10 cellular contexts compared by ENCODE assay signal in genomic region chr12:111777345-111778045, GRCh38. TPM values are rescaled to one million over a fixed set of nuclear protein-coding genes. Genes with fewer than 3 reads are reported as not detected.
DNase-seq lines count a peak whose midpoint lies in the region; ATAC-seq, FAIRE-seq and TF ChIP-seq lines count a peak whose summit lies in the region.
"Had no signal": no experiment of that assay in that cellular context is flagged by ENCODE, and none has a peak within 500 bp of the region (broad histone marks: within the 10 kb centered on the region; RNA-seq: fewer than 3 reads in every experiment).

No MANE protein-coding gene starts in this region.

- in situ Hi-C loops in ACHN (cut with HindIII; ENCODE audit: low pct_ligation_motif_present, low pct_unique_long_range_greater_than_20kb, low sequenced_read_pairs): no loop called here

- no peak for TF ChIP-seq CTCF in NB4 (IDR thresholded peaks at IDR 0.05; ENCODE audit: low read depth, low read length)
- no peak for TF ChIP-seq CTCF in left ventricle myocardium inferior (IDR thresholded peaks at IDR 0.05; ENCODE audit: borderline replicate concordance)
- TF ChIP-seq CTCF in pancreas (IDR thresholded peaks at IDR 0.05): no peak
- no peak for TF ChIP-seq CTCF in progenitor cell of endocrine pancreas (IDR thresholded peaks at IDR 0.05; ENCODE audit: unreplicated experiment)

- ATAC-seq in pancreas: peak; percentile 75 to 84 (median 78)

- peaks cover 4% of the 10 kb centered on the region for H3K9me3 Mint-ChIP-seq in progenitor cell of endocrine pancreas (ENCODE audit: low read depth)
- H3K9me3 Mint-ChIP-seq: activated B cell treated with CpG ODN at 0.5 μM for 24 hours had no signal

- no peak overlapping the region for H3K4me3 Mint-ChIP-seq in progenitor cell of endocrine pancreas (ENCODE audit: low read depth)
- H3K4me3 Mint-ChIP-seq: activated B cell treated with CpG ODN at 0.5 μM for 24 hours had no signal

- no peaks in the 10 kb centered on the region for H3K27me3 Mint-ChIP-seq in progenitor cell of endocrine pancreas
- H3K27me3 Mint-ChIP-seq: activated B cell treated with CpG ODN at 0.5 μM for 24 hours had no signal

- H3K27ac ChIP-seq in left ventricle myocardium inferior (replicated peaks) (peak overlapping the region; percentile 95), pancreas (peak overlapping the region; percentile 64 to 97 (median 90))

- H3K4me3 ChIP-seq in NB4 (ENCODE audit: low read depth, low read length) (no peak overlapping the region), left ventricle myocardium inferior (no peak overlapping the region), pancreas (no peak overlapping the region)

- peaks cover 27% of the 10 kb centered on the region for H3K36me3 ChIP-seq in left ventricle myocardium inferior
- peaks cover 0 to 13% (median 0%) of the 10 kb centered on the region in 3 donors for H3K36me3 ChIP-seq in pancreas

- peak; percentile 88 for DNase-seq in ACHN
- DNase-seq in NB4 (ENCODE audit: low read depth): peak; percentile 54
- DNase-seq in left ventricle myocardium inferior: no peak
- DNase-seq in pancreas: peak in 5 of 6 donors; percentile 79 to 92 (median 88)
- no peak for DNase-seq in NCI-H128 (lab: John Stamatoyannopoulos, UW; ENCODE audit: unreplicated experiment)
- DNase-seq in progenitor cell of endocrine pancreas (ENCODE audit: low spot score, unreplicated experiment): no peak
- no peak for DNase-seq in activated effector memory CD4-positive, alpha-beta T cell treated with anti-CD3 and anti-CD28 coated beads, Interleukin-2, amount 50 U/mL, for 16 hours
- DNase-seq in SHP77 treated with DMSO at 0.1 percent for 48 hours (lab: John Stamatoyannopoulos, UW): no peak
- DNase-seq: activated B cell treated with CpG ODN at 0.5 μM for 24 hours; activated naive CD4-positive, alpha-beta T cell treated with anti-CD3 and anti-CD28 coated beads, Interleukin-2, amount 50 U/mL, for 16 hours had no signal

- H3K4me1 Mint-ChIP-seq in progenitor cell of endocrine pancreas (ENCODE audit: low read depth): peaks cover 34% of the 10 kb centered on the region

- H3K27ac Mint-ChIP-seq in progenitor cell of endocrine pancreas: no peak overlapping the region
- H3K27ac Mint-ChIP-seq: activated B cell treated with CpG ODN at 0.5 μM for 24 hours had no signal

- intact Hi-C loops in left ventricle myocardium inferior (cut with micrococcal nuclease): no loop called here
- intact Hi-C loops in pancreas (cut with DNase I): no loop called here

- WGBS in pancreas, 2 donors: 13 to 14% methylated on average over 15 to 16 of the region's 16 CpGs

- peaks cover 50% of the 10 kb centered on the region for H3K4me1 ChIP-seq in left ventricle myocardium inferior
- H3K4me1 ChIP-seq in pancreas: peaks cover 51 to 72% (median 55%) of the 10 kb centered on the region in 3 donors

- TF ChIP-seq POLR2A in NB4 (IDR thresholded peaks at IDR 0.05; ENCODE audit: extremely low read depth, insufficient read length): no peak

- H3K36me3 Mint-ChIP-seq in progenitor cell of endocrine pancreas (ENCODE audit: insufficient read depth): peaks cover 17% of the 10 kb centered on the region

- H3K27me3 ChIP-seq in left ventricle myocardium inferior (ENCODE audit: low read depth): no peaks in the 10 kb centered on the region
- H3K27me3 ChIP-seq in pancreas: no peaks in the 10 kb centered on the region

- no peak for FAIRE-seq in pancreas (lab: Jason Lieb, UNC)

- H3K9me3 ChIP-seq in left ventricle myocardium inferior (replicated peaks): peaks cover 9% of the 10 kb centered on the region
- no peaks in the 10 kb centered on the region for H3K9me3 ChIP-seq in pancreas

RNA-seq across cellular contexts. Expression of gene ALDH2, which starts 10.8 kb away (rescaled TPM):
- total RNA-seq in left ventricle myocardium inferior (381 TPM), pancreas (10 to 100 TPM; 33.7 to 80.2 (median 45.3) TPM), progenitor cell of endocrine pancreas (47.3 and 47.6 TPM in 2 replicates)
- polyA plus RNA-seq in pancreas: 10 to 100 TPM; 22.3 to 37.3 TPM

Comparison
In these comparisons a context has a peak if more than half of its experiments do, and no peak if none do; other contexts are left out.
1. DNase-seq: peak in ACHN (single experiment), NB4 (single experiment) and pancreas (5 of 6); none in left ventricle myocardium inferior (single experiment), NCI-H128 (single experiment), progenitor cell of endocrine pancreas (single experiment), activated effector memory CD4-positive, alpha-beta T cell treated with anti-CD3 and anti-CD28 coated beads, Interleukin-2, amount 50 U/mL, for 16 hours (single experiment) and SHP77 treated with DMSO at 0.1 percent for 48 hours (single experiment).